Comparison of ENCODE assay signal across 8 cellular contexts in the genomic region with DNA sequence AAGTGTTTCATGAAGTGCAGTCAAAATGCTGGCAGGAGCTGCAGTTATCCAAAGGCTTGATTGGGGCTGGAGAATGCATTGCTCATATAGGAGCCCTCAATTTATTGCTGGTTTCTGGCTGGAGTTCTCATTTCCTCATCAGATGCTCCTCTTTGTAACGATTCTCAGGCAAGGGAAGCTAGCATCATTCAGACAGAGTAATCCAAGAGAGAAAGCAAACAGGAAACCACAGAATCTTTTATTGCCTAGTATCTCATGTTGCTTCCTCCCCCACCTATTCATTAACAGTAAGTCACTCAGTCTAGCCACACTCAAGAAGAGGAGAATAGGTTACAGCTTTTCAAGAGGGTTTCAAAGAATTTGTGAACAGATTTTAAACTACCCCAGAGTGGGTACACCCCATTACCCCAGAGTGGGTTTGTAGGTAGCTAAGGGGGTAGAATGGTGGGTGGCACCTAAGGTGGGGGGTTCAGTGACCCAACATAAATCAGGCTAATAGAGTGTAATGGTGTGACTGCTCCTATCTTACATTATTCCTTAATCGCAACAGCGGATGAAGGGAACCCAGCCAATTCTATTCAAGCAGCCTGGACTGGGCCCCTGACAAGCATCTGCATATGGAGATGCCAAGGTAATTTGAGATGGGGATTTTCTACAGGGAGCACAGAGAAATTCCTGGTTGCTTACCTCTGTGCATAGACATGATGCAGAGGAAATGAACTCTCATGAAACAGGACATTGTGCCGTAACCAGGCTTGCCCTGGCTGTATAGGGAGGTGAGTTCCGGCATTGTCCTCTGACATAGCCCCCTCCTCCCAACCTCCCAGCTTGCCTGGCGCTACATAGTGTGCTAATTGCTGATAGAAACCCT.
DNase-seq lines count a peak whose midpoint lies in the region; ATAC-seq and TF ChIP-seq lines count a peak whose summit lies in the region.

No MANE protein-coding gene starts in this region.

- H3K36me3 ChIP-seq in lung (ENCODE audit: control insufficient read depth in 2 of 2, insufficient read depth in 2 of 2, low read length in 2 of 2): no peaks in the 10 kb centered on the region

- WGBS in lung, 2 donors: 64 to 73% methylated on average over 6 of the region's 6 CpGs

- intact Hi-C loops in left ventricle myocardium superior (cut with micrococcal nuclease): no loop called here
- intact Hi-C loops in sciatic nerve (cut with DNase I): no loop called here

- H3K36me3 Mint-ChIP-seq in activated naive CD4-positive, alpha-beta T cell treated with anti-CD3 and anti-CD28 coated beads, Interleukin-2, amount 50 U/mL, for 72 hours: peaks cover 0 to 9% of the 10 kb centered on the region in 2 donors

- H3K27me3 ChIP-seq in lung (ENCODE audit: control insufficient read depth, insufficient read depth): no peaks in the 10 kb centered on the region

- peaks cover 0 to 19% of the 10 kb centered on the region in 2 donors for H3K9me3 Mint-ChIP-seq in activated naive CD4-positive, alpha-beta T cell treated with anti-CD3 and anti-CD28 coated beads, Interleukin-2, amount 50 U/mL, for 72 hours

- H3K4me1 ChIP-seq in lung (ENCODE audit: control insufficient read depth in 2 of 2, insufficient read depth in 2 of 2, low read length in 2 of 2): peaks cover 0 to 6% of the 10 kb centered on the region in 2 donors

- no peak for TF ChIP-seq CTCF in lung (IDR thresholded peaks at IDR 0.05; ENCODE audit: control extremely low read depth, extremely low read depth)

- peak; percentile 58 to 69 for ATAC-seq in activated naive CD4-positive, alpha-beta T cell treated with anti-CD3 and anti-CD28 coated beads, Interleukin-2, amount 50 U/mL, for 72 hours
- ATAC-seq in lung (ENCODE audit: insufficient read depth, low FRiP score): peak; percentile 50
- no peak for ATAC-seq in left ventricle myocardium superior
- no peak for ATAC-seq in sciatic nerve

- H3K27ac Mint-ChIP-seq in activated naive CD4-positive, alpha-beta T cell treated with anti-CD3 and anti-CD28 coated beads, Interleukin-2, amount 50 U/mL, for 72 hours: peak overlapping the region; percentile 31 to 51

- no peak overlapping the region for H3K27ac ChIP-seq in lung (ENCODE audit: low read depth in 1 of 2, low read length in 1 of 2)

- DNase-seq in ELF-1 (ENCODE audit: low read depth, low spot score): peak; percentile 26
- DNase-seq in NCI-H1105 (lab: John Stamatoyannopoulos, UW): peak; percentile 17
- peak in 1 of 2 donors; percentile 16 for DNase-seq in activated naive CD4-positive, alpha-beta T cell treated with anti-CD3 and anti-CD28 coated beads, Interleukin-2, amount 50 U/mL, for 72 hours (ENCODE audit: low spot score in 2 of 2)
- no peak for DNase-seq in lung (ENCODE audit: low spot score)
- no peak for DNase-seq in activated CD8-positive, alpha-beta memory T cell treated with anti-CD3 and anti-CD28 coated beads for 24 hours
- no peak for DNase-seq in left ventricle myocardium superior
- DNase-seq in sciatic nerve (ENCODE audit: low spot score): no peak
- no peak for DNase-seq in cerebellar cortex (ENCODE audit: low spot score)

- peaks cover 0 to 1% of the 10 kb centered on the region in 2 donors for H3K9me3 ChIP-seq in lung (ENCODE audit: control insufficient read depth in 2 of 2, insufficient read depth in 1 of 2, low read length in 1 of 2)

- no peak overlapping the region for H3K4me3 ChIP-seq in lung

Comparison
In these comparisons a context has a peak if more than half of its experiments do, and no peak if none do; other contexts are left out.
1. DNase-seq: peak in ELF-1 (single experiment) and NCI-H1105 (single experiment); none in lung (single experiment), activated CD8-positive, alpha-beta memory T cell treated with anti-CD3 and anti-CD28 coated beads for 24 hours (single experiment), left ventricle myocardium superior (single experiment), sciatic nerve (single experiment) and cerebellar cortex (single experiment).
2. ATAC-seq: peak in activated naive CD4-positive, alpha-beta T cell treated with anti-CD3 and anti-CD28 coated beads, Interleukin-2, amount 50 U/mL, for 72 hours (2 of 2) and lung (single experiment); none in left ventricle myocardium superior (single experiment) and sciatic nerve (single experiment).